18 cellular contexts compared by ENCODE assay signal in genomic region chr6:150654671-150655070, GRCh38. TPM values are rescaled to one million over a fixed set of nuclear protein-coding genes. Genes with fewer than 3 reads are reported as not detected.
A peak's percentile ranks its signal among the peaks of the same experiment; 100 is the strongest.
DNase-seq lines count a peak whose midpoint lies in the region; TF ChIP-seq lines count a peak whose summit lies in the region.
"Had no signal": no experiment of that assay in that cellular context is flagged by ENCODE, and none has a peak within 500 bp of the region (broad histone marks: within the 10 kb centered on the region; RNA-seq: fewer than 3 reads in every experiment).

No MANE protein-coding gene starts in this region.

- H3K4me3 Mint-ChIP-seq in mesothelial cell of epicardium, result no peak overlapping the region
- H3K4me3 Mint-ChIP-seq: CD4-positive, alpha-beta memory T cell; GM23338; HFFc6; IgD-negative memory B cell had no signal

- DNase-seq in DMS 273 (lab: John Stamatoyannopoulos, UW; ENCODE audit: unreplicated experiment) (peak; percentile 15), DMS 273 treated with DMSO at 0.1 percent for 48 hours (lab: John Stamatoyannopoulos, UW) (no peak), NCI-H2227 (lab: John Stamatoyannopoulos, UW; ENCODE audit: unreplicated experiment) (peak; percentile 70), mesothelial cell of epicardium (ENCODE audit: low spot score in 2 of 2, unreplicated experiment in 2 of 2) (no peak), NCI-H526 (lab: John Stamatoyannopoulos, UW) (no peak)
- no peak for DNase-seq in activated CD8-positive, alpha-beta memory T cell treated with anti-CD3 and anti-CD28 coated beads for 24 hours
- DNase-seq in stimulated activated CD4-positive, alpha-beta T cell treated with anti-CD3 and anti-CD28 coated beads, Interleukin-4, amount 100 ng/mL, for 24 hours, result no peak
- DNase-seq: AML-193; Calu3; CD4-positive, alpha-beta memory T cell; HCEC 1CT; HFFc6 had no signal

- no peaks in the 10 kb centered on the region for H3K36me3 ChIP-seq in HEK293 (ENCODE audit: control insufficient read depth in 2 of 2, insufficient read depth in 1 of 2, low read length in 2 of 2)

- H3K9me3 Mint-ChIP-seq in mesothelial cell of epicardium, result no peaks in the 10 kb centered on the region
- H3K9me3 Mint-ChIP-seq: CD4-positive, alpha-beta memory T cell; GM23338; IgD-negative memory B cell had no signal

- peaks cover 37% of the 10 kb centered on the region for H3K4me1 Mint-ChIP-seq in mesothelial cell of epicardium
- H3K4me1 Mint-ChIP-seq: GM23338 had no signal

- no peak overlapping the region for H3K27ac ChIP-seq in HEK293 (ENCODE audit: extremely low read depth, low read depth, low read length)
- H3K27ac ChIP-seq: 22Rv1, A549, C4-2B had no signal

- H3K27me3 Mint-ChIP-seq in mesothelial cell of epicardium (ENCODE audit: low read depth), result no peaks in the 10 kb centered on the region
- H3K27me3 Mint-ChIP-seq: CD4-positive, alpha-beta memory T cell; IgD-negative memory B cell had no signal

- CTCF ChIA-PET in HEK293 (lab: Yijun Ruan, JAX), result no interaction called here

- no peaks in the 10 kb centered on the region for H3K9me3 ChIP-seq in HEK293 (ENCODE audit: control insufficient read depth, insufficient read depth, low read depth, low read length)
- H3K9me3 ChIP-seq: A549 had no signal

- TF ChIP-seq CTCF in HEK293 (tag by site-specific recombination; IDR thresholded peaks at IDR 0.05) (no peak), mesothelial cell of epicardium (IDR thresholded peaks at IDR 0.05; ENCODE audit: unreplicated experiment) (no peak)

- no peaks in the 10 kb centered on the region for H3K36me3 Mint-ChIP-seq in mesothelial cell of epicardium
- H3K36me3 Mint-ChIP-seq: CD4-positive, alpha-beta memory T cell had no signal

- POLR2A ChIA-PET in HEK293 (lab: Yijun Ruan, JAX), result no interaction called here

- peaks cover 9% of the 10 kb centered on the region; the same call in 1 of the 2 replicates for H3K4me1 ChIP-seq in HEK293 (ENCODE audit: control insufficient read depth, insufficient read depth, low read length)
- H3K4me1 ChIP-seq: A549 had no signal

- H3K27ac Mint-ChIP-seq in mesothelial cell of epicardium, result peak overlapping the region; percentile 48
- H3K27ac Mint-ChIP-seq: CD4-positive, alpha-beta memory T cell; GM23338; HFFc6; IgD-negative memory B cell had no signal

- no peak overlapping the region for H3K4me3 ChIP-seq in HEK293 (ENCODE audit: low read depth, low read length)
- H3K4me3 ChIP-seq: A549, GM23338 had no signal

TF ChIP-seq in HEK293, 187 proteins besides CTCF, POLR2A, EP300 and RAD21:
- TF ChIP-seq TCF7L2 (IDR thresholded peaks at IDR 0.05; ENCODE audit: borderline replicate concordance, low read depth, low read length) (no peak), ZNF132 (tag by site-specific recombination; IDR thresholded peaks at IDR 0.05; ENCODE audit: borderline replicate concordance) (no peak), ZNF350 (tag by site-specific recombination; IDR thresholded peaks at IDR 0.05) (0 out of 2 replicates have a peak, but pooled peaks have one; percentile 39)

RNA-seq across cellular contexts. Expression of gene PLEKHG1, which starts 55.0 kb away (rescaled TPM):
- total RNA-seq in mesothelial cell of epicardium, result 65.7 to 69.4 TPM (median 69.3 TPM) in 3 replicates

Comparison
In these comparisons a context has a peak if more than half of its experiments do, and no peak if none do; other contexts are left out.
1. DNase-seq: peak in DMS 273 (single experiment) and NCI-H2227 (single experiment); none in DMS 273 treated with DMSO at 0.1 percent for 48 hours (single experiment), mesothelial cell of epicardium (0 of 2), activated CD8-positive, alpha-beta memory T cell treated with anti-CD3 and anti-CD28 coated beads for 24 hours (single experiment), stimulated activated CD4-positive, alpha-beta T cell treated with anti-CD3 and anti-CD28 coated beads, Interleukin-4, amount 100 ng/mL, for 24 hours (single experiment) and NCI-H526 (0 of 2).